ENCODE assay signal across 8 cellular contexts in genomic region chr6:138987643-138988468, GRCh38. TPM values are rescaled to one million over a fixed set of nuclear protein-coding genes. Genes with fewer than 3 reads are reported as not detected.
A peak's percentile ranks its signal among the peaks of the same experiment; 100 is the strongest.
DNase-seq lines count a peak whose midpoint lies in the region; ATAC-seq, FAIRE-seq and TF ChIP-seq lines count a peak whose summit lies in the region.

A gene with protein sequence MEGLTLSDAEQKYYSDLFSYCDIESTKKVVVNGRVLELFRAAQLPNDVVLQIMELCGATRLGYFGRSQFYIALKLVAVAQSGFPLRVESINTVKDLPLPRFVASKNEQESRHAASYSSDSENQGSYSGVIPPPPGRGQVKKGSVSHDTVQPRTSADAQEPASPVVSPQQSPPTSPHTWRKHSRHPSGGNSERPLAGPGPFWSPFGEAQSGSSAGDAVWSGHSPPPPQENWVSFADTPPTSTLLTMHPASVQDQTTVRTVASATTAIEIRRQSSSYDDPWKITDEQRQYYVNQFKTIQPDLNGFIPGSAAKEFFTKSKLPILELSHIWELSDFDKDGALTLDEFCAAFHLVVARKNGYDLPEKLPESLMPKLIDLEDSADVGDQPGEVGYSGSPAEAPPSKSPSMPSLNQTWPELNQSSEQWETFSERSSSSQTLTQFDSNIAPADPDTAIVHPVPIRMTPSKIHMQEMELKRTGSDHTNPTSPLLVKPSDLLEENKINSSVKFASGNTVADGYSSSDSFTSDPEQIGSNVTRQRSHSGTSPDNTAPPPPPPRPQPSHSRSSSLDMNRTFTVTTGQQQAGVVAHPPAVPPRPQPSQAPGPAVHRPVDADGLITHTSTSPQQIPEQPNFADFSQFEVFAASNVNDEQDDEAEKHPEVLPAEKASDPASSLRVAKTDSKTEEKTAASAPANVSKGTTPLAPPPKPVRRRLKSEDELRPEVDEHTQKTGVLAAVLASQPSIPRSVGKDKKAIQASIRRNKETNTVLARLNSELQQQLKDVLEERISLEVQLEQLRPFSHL (minus strand): TSS chr6:138988253. CDS start chr6:138987682, 571 bp downstream.

- H3K4ac ChIP-seq in H1 (replicated peaks; ENCODE audit: insufficient read length, low read depth, low read length) (no peak within 1 kb of the TSS), mesendoderm (ENCODE audit: low read depth, low read length) (peak within 1 kb of the TSS; percentile 48)

- H3K4me2 ChIP-seq in H1 (ENCODE audit: insufficient read depth in 1 of 2, low read depth in 2 of 2, low read length in 2 of 2) (peak within 1 kb of the TSS; percentile 67 to 85), mesendoderm (ENCODE audit: low read length) (peak within 1 kb of the TSS; percentile 35)

- TF ChIP-seq RAD21 in H1 (IDR thresholded peaks at IDR 0.05 in 1 of 2, conservative IDR thresholded peaks at IDR 0.05 in 1 of 2; ENCODE audit: low read depth in 2 of 2, low read length in 2 of 2), result peak; percentile 68 to 77

- peak within 1 kb of the TSS; percentile 79 for H2BK5ac ChIP-seq in H1 (ENCODE audit: low read depth, low read length)
- peak within 1 kb of the TSS; percentile 54 for H2BK5ac ChIP-seq in mesendoderm (ENCODE audit: low read length)

- H2BK15ac ChIP-seq in H1 (ENCODE audit: low read length) (no peak within 1 kb of the TSS), mesendoderm (replicated peaks; ENCODE audit: low read depth) (no peak within 1 kb of the TSS)

- H3K27ac ChIP-seq in HL-60 (replicated peaks) (peak within 1 kb of the TSS; percentile 98), H1 (ENCODE audit: low read depth, low read length) (peak within 1 kb of the TSS; percentile 75; the same call in 1 of the 2 replicates), mesendoderm (ENCODE audit: low read depth, low read length) (peak within 1 kb of the TSS; percentile 75)

- DNase-seq in COLO668 (lab: John Stamatoyannopoulos, UW; ENCODE audit: unreplicated experiment) (peak; percentile 88), HL-60 (ENCODE audit: low read depth in 1 of 2, low spot score in 1 of 2) (peak; percentile 72 to 91), NOMO-1 (lab: John Stamatoyannopoulos, UW; ENCODE audit: unreplicated experiment in 2 of 2) (peak; percentile 89 to 90), H1 (ENCODE audit: low read depth in 1 of 2, low spot score in 2 of 2) (peak; percentile 73 to 98), mesendoderm (peak; percentile 96)
- peak; percentile 88 to 92 (median 89) for DNase-seq in activated CD8-positive, alpha-beta memory T cell treated with anti-CD3 and anti-CD28 coated beads for 48 hours (ENCODE audit: low read depth in 2 of 3, low spot score in 2 of 3)
- DNase-seq in stimulated activated CD8-positive, alpha-beta memory T cell treated with anti-CD3 and anti-CD28 coated beads, Interleukin-15, amount 100 ng/mL, for 1 hour (ENCODE audit: low read depth), result peak; percentile 81

- CTCF ChIA-PET in H1 (lab: Charles Lee; ENCODE audit: partially characterized antibody), result interaction anchor here (0.6 to 2.0 kb wide), 19 partner anchors 12 to 98 kb away, joined by 3 to 6 read pairs (median 4); no protein-coding TSS in a partner anchor

- H3K79me2 ChIP-seq in H1 (ENCODE audit: control insufficient read depth in 1 of 2, insufficient read depth in 2 of 2, low read length in 2 of 2), result peaks cover 24 to 47% of the 10 kb centered on the region in 2 experiments
- H3K79me2 ChIP-seq in mesendoderm (ENCODE audit: control insufficient read depth, insufficient read depth, low read length), result peaks cover 39% of the 10 kb centered on the region

- no peak within 1 kb of the TSS for H3K23ac ChIP-seq in H1 (ENCODE audit: insufficient read length)
- H3K23ac ChIP-seq in mesendoderm (ENCODE audit: low read length), result peak within 1 kb of the TSS; percentile 38

- no peak within 1 kb of the TSS for H2BK20ac ChIP-seq in H1 (ENCODE audit: low read length)

- no peaks in the 10 kb centered on the region; the same call in 1 of the 2 replicates for H3K23me2 ChIP-seq in H1 (ENCODE audit: low read depth, low read length)

- peak; percentile 23 to 71 for TF ChIP-seq POLR2A in H1 (IDR thresholded peaks at IDR 0.05; ENCODE audit: control extremely low read depth in 1 of 2, low read depth in 2 of 2, low read length in 2 of 2)

- TF ChIP-seq EP300 in H1 (IDR thresholded peaks at IDR 0.05; ENCODE audit: borderline replicate concordance in 1 of 2, low read depth in 2 of 2, low read length in 2 of 2), result no peak

- peak within 1 kb of the TSS; percentile 91 for H2AFZ ChIP-seq in H1 (ENCODE audit: low read length)

- H2BK12ac ChIP-seq in H1 (ENCODE audit: low read depth, low read length), result no peak within 1 kb of the TSS

- peak; percentile 90 for ATAC-seq in GM19463 (IDR thresholded peaks at IDR 0.05; ENCODE audit: unreplicated experiment)

- no peaks in the 10 kb centered on the region for H3K9me3 ChIP-seq in H1 (ENCODE audit: insufficient read depth in 2 of 2, low read depth in 1 of 2, low read length in 1 of 2)

- H3K4me1 ChIP-seq in H1 (replicated peaks in 1 of 4; ENCODE audit: control insufficient read depth in 3 of 4, insufficient read depth in 4 of 4, low read length in 3 of 4), result peaks cover 3 to 6% (median 6%) of the 10 kb centered on the region in 4 experiments; a peak in 4 of 7 replicates
- peaks cover 2% of the 10 kb centered on the region for H3K4me1 ChIP-seq in mesendoderm (ENCODE audit: control insufficient read depth, low read depth, low read length)

- no peak within 1 kb of the TSS for H2BK120ac ChIP-seq in H1 (replicated peaks; ENCODE audit: low read depth, low read length)
- H2BK120ac ChIP-seq in mesendoderm (ENCODE audit: low read depth, low read length), result no peak within 1 kb of the TSS

- H2AK5ac ChIP-seq in H1 (ENCODE audit: low read depth, low read length), result no peak within 1 kb of the TSS
- H2AK5ac ChIP-seq in mesendoderm (ENCODE audit: low read length), result no peak within 1 kb of the TSS

- peaks cover 3 to 5% of the 10 kb centered on the region in 2 experiments for H4K20me1 ChIP-seq in H1 (replicated peaks in 1 of 2; ENCODE audit: control insufficient read depth in 1 of 2, insufficient read depth in 2 of 2, low read length in 2 of 2)

- no peak for FAIRE-seq in H1 (lab: Jason Lieb, UNC)

- H4K8ac ChIP-seq in H1 (ENCODE audit: extremely low read depth, insufficient read depth, low read length) (peak within 1 kb of the TSS; percentile 97), mesendoderm (ENCODE audit: low read depth, low read length) (peak within 1 kb of the TSS; percentile 57)

- peak within 1 kb of the TSS; percentile 80 to 96 (median 88) for H3K9ac ChIP-seq in H1 (replicated peaks in 1 of 4; ENCODE audit: extremely low read depth in 1 of 4, low read depth in 3 of 4, low read length in 3 of 4)
- H3K9ac ChIP-seq in mesendoderm (ENCODE audit: low read length), result peak within 1 kb of the TSS; percentile 90

- 1% methylated on average over 75 of the region's 105 CpGs; no CpG with 5 or more reads in 1 of the 2 experiments for WGBS in H1 (ENCODE audit: extremely low coverage in 1 of 2, insufficient coverage in 1 of 2, insufficient read length in 1 of 2, insufficient replicate concordance in 2 of 2, low coverage in 1 of 2, low lambda C conversion rate in 2 of 2, missing lambda C conversion rate in 1 of 2), 2 experiments
- WGBS in mesendoderm (ENCODE audit: extremely low coverage, insufficient coverage, low lambda C conversion rate), result no CpG with 5 or more reads among the region's 105 CpGs

- H3K27me3 ChIP-seq in HL-60 (ENCODE audit: insufficient read depth, poor library complexity, severe bottlenecking) (no peaks in the 10 kb centered on the region), H1 (replicated peaks in 1 of 4; ENCODE audit: control insufficient read depth in 3 of 4, extremely low read depth in 1 of 4, insufficient read depth in 3 of 4, low read length in 3 of 4) (no peaks in the 10 kb centered on the region), mesendoderm (ENCODE audit: insufficient read depth, low read length, poor library complexity) (no peaks in the 10 kb centered on the region)

- H3K18ac ChIP-seq in H1 (ENCODE audit: extremely low read depth, low read length), result peak within 1 kb of the TSS; percentile 88
- peak within 1 kb of the TSS; percentile 93 for H3K18ac ChIP-seq in mesendoderm (ENCODE audit: low read length)

- H3K4me3 ChIP-seq in HL-60 (replicated peaks; ENCODE audit: insufficient read depth, low read length) (peak within 1 kb of the TSS; percentile 96), H1 (ENCODE audit: extremely low read depth in 1 of 4, insufficient read depth in 2 of 4, low read depth in 3 of 4, low read length in 4 of 4) (peak within 1 kb of the TSS; percentile 77 to 97 (median 82)), mesendoderm (ENCODE audit: low read length) (peak within 1 kb of the TSS; percentile 74)

- peak within 1 kb of the TSS; percentile 32 for H4K91ac ChIP-seq in H1 (replicated peaks; ENCODE audit: insufficient read length, low read length)

- 0 out of 2 replicates have a peak, but pooled peaks cover 3% of the 10 kb centered on the region for H3K79me1 ChIP-seq in H1 (ENCODE audit: low read depth, low read length)
- H3K79me1 ChIP-seq in mesendoderm (ENCODE audit: low read length), result peaks cover 9% of the 10 kb centered on the region

- H3K56ac ChIP-seq in H1 (replicated peaks; ENCODE audit: insufficient read length, low read depth, low read length), result peak within 1 kb of the TSS; percentile 5
- peak within 1 kb of the TSS; percentile 86 for H3K56ac ChIP-seq in mesendoderm (ENCODE audit: low read length)

- H4K5ac ChIP-seq in H1 (ENCODE audit: insufficient read length, low read depth, low read length) (peak within 1 kb of the TSS; percentile 98), mesendoderm (ENCODE audit: low read length) (no peak within 1 kb of the TSS)

- H3K14ac ChIP-seq in H1 (ENCODE audit: insufficient read length), result no peak within 1 kb of the TSS

- POLR2A ChIA-PET in H1 (lab: Charles Lee; ENCODE audit: partially characterized antibody), result interaction anchor here (0.5 to 2.6 kb wide), 17 partner anchors 12 to 172 kb away, joined by 3 to 20 read pairs (median 4); no protein-coding TSS in a partner anchor

- no peaks in the 10 kb centered on the region for H3K36me3 ChIP-seq in H1 (ENCODE audit: control insufficient read depth in 2 of 4, insufficient read depth in 4 of 4, low read length in 3 of 4)
- H3K36me3 ChIP-seq in mesendoderm (ENCODE audit: control insufficient read depth, insufficient read depth, low read length), result no peaks in the 10 kb centered on the region

- peak; percentile 55 for TF ChIP-seq CTCF in HL-60 (IDR thresholded peaks at IDR 0.05; ENCODE audit: insufficient read depth, low read length)
- TF ChIP-seq CTCF in H1 (IDR thresholded peaks at IDR 0.05; ENCODE audit: control extremely low read depth in 1 of 3, insufficient read depth in 1 of 3, low read depth in 1 of 3, low read length in 3 of 3), result peak; percentile 83 to 88 (median 84)

RNA-seq across cellular contexts. Expression of the gene that starts here (rescaled TPM):
- total RNA-seq in H1 (2021; fragmentation: NEBNext Ultra II Directional; extraction: Animal tissue kit (Norgen Biotek cat#: 25700)), result 65.7 and 68.9 TPM in 2 replicates
- 39.3 and 52.1 TPM in 2 replicates for polyA plus RNA-seq in H1 (2011; rRNA removed)
- polyA plus RNA-seq in H1 (2011; cell fraction: cytosol; rRNA removed), result 56.2 TPM
- 61.6 TPM for polyA plus RNA-seq in H1 (2011; cell fraction: nucleus; rRNA removed)
- 50.3 to 72.8 TPM (median 59.0 TPM) in 4 replicates for polyA plus RNA-seq in H1 (2012, experiment 1 of 2)
- 14.5 TPM for polyA plus RNA-seq in H1 (2012, experiment 2 of 2)
- polyA plus RNA-seq in H1 (2013, experiment 1 of 2), result 48.5 TPM
- 48.8 TPM for polyA plus RNA-seq in H1 (2013, experiment 2 of 2)
- polyA minus RNA-seq in H1 (2011; rRNA and poly(A)+ RNA removed), result 117 and 119 TPM in 2 replicates
- 59.6 TPM for polyA minus RNA-seq in H1 (2011; cell fraction: cytosol; rRNA and poly(A)+ RNA removed)
- 79.9 TPM for polyA minus RNA-seq in H1 (2011; cell fraction: nucleus; rRNA and poly(A)+ RNA removed)
- 65.6 TPM for polyA plus RNA-seq in mesendoderm (2013, experiment 1 of 2)
- 66.6 TPM for polyA plus RNA-seq in mesendoderm (2013, experiment 2 of 2)

Comparison
In these comparisons a context has a peak if more than half of its experiments do, and no peak if none do; other contexts are left out.
1. Peak in every context shown above with its lines: DNase-seq, ATAC-seq, H3K4me3 ChIP-seq and H3K27ac ChIP-seq.